ENCODE assay signal across 8 cellular contexts in the genomic region with DNA sequence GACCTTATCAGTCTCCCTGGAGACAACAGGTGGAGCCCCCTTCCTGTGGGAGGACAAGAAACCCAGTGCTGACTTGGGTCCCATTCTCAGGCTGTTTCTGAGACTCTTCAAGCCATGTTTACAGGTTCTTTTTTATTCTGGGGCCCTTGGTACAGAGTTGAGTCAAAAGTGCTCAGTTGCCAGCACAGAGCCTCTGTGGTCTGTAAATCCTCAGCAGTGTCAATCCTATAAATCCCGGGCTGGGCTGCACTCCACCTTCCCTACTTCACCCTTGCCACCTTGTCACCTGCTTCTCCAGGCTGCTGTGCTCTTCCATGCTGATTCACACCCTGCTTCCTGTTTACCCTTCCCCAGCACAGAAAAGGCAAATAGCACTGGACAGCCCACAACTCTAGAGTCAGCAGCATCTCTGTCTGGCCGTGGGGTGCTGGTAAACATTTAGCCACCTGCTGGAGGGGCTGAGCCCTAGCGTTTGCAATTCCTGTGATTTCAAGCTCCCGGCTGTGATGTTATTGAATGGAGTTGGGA.
DNase-seq lines count a peak whose midpoint lies in the region; ATAC-seq and TF ChIP-seq lines count a peak whose summit lies in the region.

No MANE protein-coding gene starts in this region.

- DNase-seq in DMS53 treated with DMSO at 0.1 percent for 48 hours (lab: John Stamatoyannopoulos, UW; ENCODE audit: unreplicated experiment), result peak; percentile 100
- DNase-seq in NCI-H2081 (lab: John Stamatoyannopoulos, UW), result peak; percentile 71 to 84
- no peak for DNase-seq in epithelial cell of proximal tubule (ENCODE audit: low read depth)
- DNase-seq in suprapubic skin (ENCODE audit: low spot score in 2 of 2), result no peak
- no peak for DNase-seq in T-helper 17 cell
- DNase-seq in UCSD-AML1 (lab: John Stamatoyannopoulos, UW; ENCODE audit: unreplicated experiment), result no peak
- DNase-seq in DMS114 treated with DMSO at 0.1 percent for 48 hours (lab: John Stamatoyannopoulos, UW; ENCODE audit: unreplicated experiment), result no peak

- no peak overlapping the region for H3K27ac Mint-ChIP-seq in T-helper 17 cell

- H3K36me3 Mint-ChIP-seq in T-helper 17 cell (ENCODE audit: low read depth), result no peaks in the 10 kb centered on the region

- no peaks in the 10 kb centered on the region for H3K4me1 ChIP-seq in suprapubic skin

- WGBS in suprapubic skin, result 32% methylated on average over 4 of the region's 4 CpGs

- H3K4me3 ChIP-seq in epithelial cell of proximal tubule (ENCODE audit: low read depth, low read length) (no peak overlapping the region), suprapubic skin (no peak overlapping the region)

- H3K36me3 ChIP-seq in suprapubic skin, result no peaks in the 10 kb centered on the region

- no peak overlapping the region for H3K4me3 Mint-ChIP-seq in T-helper 17 cell

- H3K9me3 ChIP-seq in suprapubic skin (no peaks in the 10 kb centered on the region), T-helper 17 cell (ENCODE audit: control insufficient read depth, low read length, poor library complexity, severe bottlenecking) (no peaks in the 10 kb centered on the region)

- peaks cover 2% of the 10 kb centered on the region for H3K4me1 Mint-ChIP-seq in T-helper 17 cell

- no peak overlapping the region for H3K27ac ChIP-seq in suprapubic skin

- peak; percentile 63 for ATAC-seq in GM21825 (IDR thresholded peaks at IDR 0.05; ENCODE audit: unreplicated experiment)
- no peak for ATAC-seq in T-helper 17 cell

- no peak for TF ChIP-seq EP300 in suprapubic skin (IDR thresholded peaks at IDR 0.05)

- peak; percentile 55 for TF ChIP-seq CTCF in epithelial cell of proximal tubule (conservative IDR thresholded peaks at IDR 0.05; ENCODE audit: low read depth, low read length)
- TF ChIP-seq CTCF in suprapubic skin (IDR thresholded peaks at IDR 0.05), result no peak

- H3K27me3 ChIP-seq in suprapubic skin, result no peaks in the 10 kb centered on the region

- no peak for TF ChIP-seq POLR2A in suprapubic skin (IDR thresholded peaks at IDR 0.05)

- peaks cover 26% of the 10 kb centered on the region for H3K27me3 Mint-ChIP-seq in T-helper 17 cell

Comparison
In these comparisons a context has a peak if more than half of its experiments do, and no peak if none do; other contexts are left out.
1. DNase-seq: peak in DMS53 treated with DMSO at 0.1 percent for 48 hours (single experiment) and NCI-H2081 (2 of 2); none in epithelial cell of proximal tubule (single experiment), suprapubic skin (0 of 2), T-helper 17 cell (0 of 3), UCSD-AML1 (single experiment) and DMS114 treated with DMSO at 0.1 percent for 48 hours (single experiment).